Comparison of ENCODE assay signal across 11 cellular contexts in the genomic region with DNA sequence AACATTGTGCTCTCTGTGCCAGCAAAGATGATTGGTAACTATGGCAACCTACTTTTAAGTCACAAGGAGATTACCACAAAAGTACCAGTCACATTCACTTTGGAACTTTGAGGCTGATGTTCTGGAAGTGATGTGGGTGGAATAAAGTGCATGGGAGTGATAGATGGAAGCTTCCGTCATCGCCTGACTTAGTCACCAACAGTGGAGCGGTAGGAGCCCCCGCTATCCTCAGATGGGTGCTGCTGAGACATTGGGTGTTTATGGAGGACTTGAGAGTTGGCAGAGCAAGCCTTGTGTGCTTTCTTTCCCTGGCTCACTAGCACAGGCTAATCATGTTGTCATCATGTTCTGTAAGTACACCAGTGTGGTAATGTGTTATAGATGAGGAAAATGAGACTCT. TPM values are rescaled to one million over a fixed set of nuclear protein-coding genes. Genes with fewer than 3 reads are reported as not detected.
DNase-seq lines count a peak whose midpoint lies in the region; ATAC-seq lines count a peak whose summit lies in the region.
"Had no signal": no experiment of that assay in that cellular context is flagged by ENCODE, and none has a peak within 500 bp of the region (broad histone marks: within the 10 kb centered on the region; RNA-seq: fewer than 3 reads in every experiment).

No MANE protein-coding gene starts in this region.

- H3K4me3 Mint-ChIP-seq in activated T-helper 2 cell treated with anti-CD3 and anti-CD28 coated beads, Interferon-gamma antibody, Interleukin-2, Interleukin-4, amounts not matched to agents 10 μg/mL and 5 μg/mL and 100 μg/mL, durations not matched to agents 14 hours and 24 hours and 36 hours (ENCODE audit: low read depth), result no peak overlapping the region

- H3K14ac ChIP-seq in mesenchymal stem cell (ENCODE audit: low read length in 2 of 2), result no peak overlapping the region

- H3K23ac ChIP-seq in mesenchymal stem cell (ENCODE audit: low read length in 2 of 2), result no peak overlapping the region

- no peak overlapping the region for H3K4me2 ChIP-seq in mesenchymal stem cell (ENCODE audit: low read length, poor library complexity, severe bottlenecking)

- peak; percentile 33 for DNase-seq in activated T-cell treated with anti-CD3 and anti-CD28 coated beads for 48 hours (ENCODE audit: low read depth)
- DNase-seq in activated T-cell treated with anti-CD3 and anti-CD28 coated beads for 4 hours, result no peak
- DNase-seq in activated T-helper 2 cell treated with anti-CD3 and anti-CD28 coated beads, Interferon-gamma antibody, Interleukin-2, Interleukin-4, amounts not matched to agents 10 μg/mL and 5 μg/mL and 100 μg/mL, durations not matched to agents 14 hours and 24 hours and 36 hours (ENCODE audit: low spot score), result no peak
- no peak for DNase-seq in mesenchymal stem cell
- DNase-seq in stimulated activated CD8-positive, alpha-beta memory T cell treated with anti-CD3 and anti-CD28 coated beads, Interleukin-12 subunit alpha, Interleukin-12 subunit beta, amount 100 ng/mL, for 24 hours (ENCODE audit: extremely low read depth), result peak; percentile 10
- no peak for DNase-seq in NK-92 (lab: John Stamatoyannopoulos, UW; ENCODE audit: unreplicated experiment)
- DNase-seq: heart right ventricle, left cardiac atrium, SHP77 treated with DMSO at 0.1 percent for 48 hours had no signal

- H3K27me3 Mint-ChIP-seq in activated T-helper 2 cell treated with anti-CD3 and anti-CD28 coated beads, Interferon-gamma antibody, Interleukin-2, Interleukin-4, amounts not matched to agents 10 μg/mL and 5 μg/mL and 100 μg/mL, durations not matched to agents 14 hours and 24 hours and 36 hours (ENCODE audit: low read depth), result no peaks in the 10 kb centered on the region

- peaks cover 20% of the 10 kb centered on the region for H3K4me1 ChIP-seq in mesenchymal stem cell (ENCODE audit: control insufficient read depth, insufficient read depth, low read depth, low read length)

- peaks cover 31% of the 10 kb centered on the region for H3K4me1 Mint-ChIP-seq in activated T-helper 2 cell treated with anti-CD3 and anti-CD28 coated beads, Interferon-gamma antibody, Interleukin-2, Interleukin-4, amounts not matched to agents 10 μg/mL and 5 μg/mL and 100 μg/mL, durations not matched to agents 14 hours and 24 hours and 36 hours (ENCODE audit: low read depth)

- H2AFZ ChIP-seq in mesenchymal stem cell (ENCODE audit: low read depth, low read length), result no peak overlapping the region

- H3K27ac ChIP-seq in mesenchymal stem cell (ENCODE audit: low read length, poor library complexity, severe bottlenecking), result no peak overlapping the region
- H3K27ac ChIP-seq: heart right ventricle had no signal

- H3K27ac Mint-ChIP-seq in activated T-helper 2 cell treated with anti-CD3 and anti-CD28 coated beads, Interferon-gamma antibody, Interleukin-2, Interleukin-4, amounts not matched to agents 10 μg/mL and 5 μg/mL and 100 μg/mL, durations not matched to agents 14 hours and 24 hours and 36 hours, result peak overlapping the region; percentile 75

- no peak overlapping the region for H3K4me3 ChIP-seq in mesenchymal stem cell (ENCODE audit: insufficient read depth in 1 of 2, low read depth in 1 of 2, low read length in 2 of 2)
- H3K4me3 ChIP-seq: heart right ventricle had no signal

- no peaks in the 10 kb centered on the region for H3K9me3 Mint-ChIP-seq in activated T-helper 2 cell treated with anti-CD3 and anti-CD28 coated beads, Interferon-gamma antibody, Interleukin-2, Interleukin-4, amounts not matched to agents 10 μg/mL and 5 μg/mL and 100 μg/mL, durations not matched to agents 14 hours and 24 hours and 36 hours

- no peak overlapping the region for H4K8ac ChIP-seq in mesenchymal stem cell (ENCODE audit: low read length)

- no peak overlapping the region for H2BK15ac ChIP-seq in mesenchymal stem cell (ENCODE audit: low read depth, poor library complexity, severe bottlenecking)

- no peak overlapping the region for H2BK12ac ChIP-seq in mesenchymal stem cell (ENCODE audit: low read length in 2 of 2)

- no peak overlapping the region for H3K4ac ChIP-seq in mesenchymal stem cell (ENCODE audit: low read depth in 1 of 2, low read length in 2 of 2)

- intact Hi-C loops in activated T-helper 2 cell treated with anti-CD3 and anti-CD28 coated beads, Interferon-gamma antibody, Interleukin-2, Interleukin-4, amounts not matched to agents 10 μg/mL and 5 μg/mL and 100 μg/mL, durations not matched to agents 14 hours and 24 hours and 36 hours (cut with micrococcal nuclease), result loop anchor here (10.0 kb wide), 2 partner anchors 480 to 590 kb away; a partner anchor contains a TSS

- no peaks in the 10 kb centered on the region for H3K27me3 ChIP-seq in mesenchymal stem cell (ENCODE audit: control insufficient read depth in 1 of 2, insufficient read depth in 1 of 2, low read length in 2 of 2)
- H3K27me3 ChIP-seq: heart right ventricle had no signal

- no peak overlapping the region for H3K18ac ChIP-seq in mesenchymal stem cell (ENCODE audit: low read depth in 1 of 2, low read length in 2 of 2)

- WGBS in mesenchymal stem cell, result 94% methylated on average over 4 of the region's 4 CpGs

- no peak overlapping the region for H4K91ac ChIP-seq in mesenchymal stem cell (ENCODE audit: low read length)

- peaks cover 29% of the 10 kb centered on the region for H3K79me1 ChIP-seq in mesenchymal stem cell (replicated peaks; ENCODE audit: low read length, poor library complexity, severe bottlenecking)

- no peak for ATAC-seq in GM21381 (IDR thresholded peaks at IDR 0.05; ENCODE audit: unreplicated experiment)
- no peak for ATAC-seq in HG03135 (IDR thresholded peaks at IDR 0.05; ENCODE audit: unreplicated experiment)
- ATAC-seq: heart right ventricle, left cardiac atrium had no signal

- peak overlapping the region; percentile 35 for H3K9ac ChIP-seq in mesenchymal stem cell (ENCODE audit: low read length)

- no peak overlapping the region for H2AK5ac ChIP-seq in mesenchymal stem cell (ENCODE audit: low read length, severe bottlenecking)

- H3K36me3 ChIP-seq in mesenchymal stem cell (ENCODE audit: control insufficient read depth in 1 of 2, insufficient read depth in 2 of 2, low read depth in 1 of 2, low read length in 2 of 2), result peaks cover 22 to 45% of the 10 kb centered on the region in 2 experiments

- no peak overlapping the region for H2BK120ac ChIP-seq in mesenchymal stem cell (ENCODE audit: low read depth, low read length)

- no peak overlapping the region for H2BK5ac ChIP-seq in mesenchymal stem cell (ENCODE audit: low read depth, low read length, poor library complexity, severe bottlenecking)

- H3K36me3 Mint-ChIP-seq in activated T-helper 2 cell treated with anti-CD3 and anti-CD28 coated beads, Interferon-gamma antibody, Interleukin-2, Interleukin-4, amounts not matched to agents 10 μg/mL and 5 μg/mL and 100 μg/mL, durations not matched to agents 14 hours and 24 hours and 36 hours (ENCODE audit: low read depth), result peaks cover 54% of the 10 kb centered on the region

- no peaks in the 10 kb centered on the region for H3K9me3 ChIP-seq in mesenchymal stem cell (ENCODE audit: control insufficient read depth, low read length)
- H3K9me3 ChIP-seq: heart right ventricle had no signal

RNA-seq across cellular contexts. Expression of a gene that starts 4.6 kb away (rescaled TPM):
- total RNA-seq in activated T-helper 2 cell treated with anti-CD3 and anti-CD28 coated beads, Interferon-gamma antibody, Interleukin-2, Interleukin-4, amounts not matched to agents 10 μg/mL and 5 μg/mL and 100 μg/mL, durations not matched to agents 14 hours and 24 hours and 36 hours, result 101 and 106 TPM in 2 replicates
- polyA plus RNA-seq in mesenchymal stem cell (2013, experiment 1 of 2), result 88.4 TPM
- 85.6 TPM for polyA plus RNA-seq in mesenchymal stem cell (2013, experiment 2 of 2)

RNA-seq across cellular contexts. Expression of a gene that starts 5.6 kb away (rescaled TPM):
- total RNA-seq in activated T-helper 2 cell treated with anti-CD3 and anti-CD28 coated beads, Interferon-gamma antibody, Interleukin-2, Interleukin-4, amounts not matched to agents 10 μg/mL and 5 μg/mL and 100 μg/mL, durations not matched to agents 14 hours and 24 hours and 36 hours, result 72.5 and 75.8 TPM in 2 replicates
- polyA plus RNA-seq in mesenchymal stem cell (2013, experiment 1 of 2), result 1.9 TPM
- polyA plus RNA-seq in mesenchymal stem cell (2013, experiment 2 of 2), result 1.7 TPM

RNA-seq across cellular contexts. Expression of a gene that starts 33.6 kb away (rescaled TPM):
- 3.5 and 4.3 TPM in 2 replicates for total RNA-seq in activated T-helper 2 cell treated with anti-CD3 and anti-CD28 coated beads, Interferon-gamma antibody, Interleukin-2, Interleukin-4, amounts not matched to agents 10 μg/mL and 5 μg/mL and 100 μg/mL, durations not matched to agents 14 hours and 24 hours and 36 hours
- polyA plus RNA-seq in mesenchymal stem cell (2013, experiment 1 of 2), result 1.5 TPM
- polyA plus RNA-seq in mesenchymal stem cell (2013, experiment 2 of 2), result 1.4 TPM

RNA-seq across cellular contexts. Expression of a gene that starts 52.8 kb away (rescaled TPM):
- 34.4 and 35.4 TPM in 2 replicates for total RNA-seq in activated T-helper 2 cell treated with anti-CD3 and anti-CD28 coated beads, Interferon-gamma antibody, Interleukin-2, Interleukin-4, amounts not matched to agents 10 μg/mL and 5 μg/mL and 100 μg/mL, durations not matched to agents 14 hours and 24 hours and 36 hours
- 16.7 TPM for polyA plus RNA-seq in mesenchymal stem cell (2013, experiment 1 of 2)
- 15.7 TPM for polyA plus RNA-seq in mesenchymal stem cell (2013, experiment 2 of 2)

Comparison
In these comparisons a context has a peak if more than half of its experiments do, and no peak if none do; other contexts are left out.
1. DNase-seq: peak in activated T-cell treated with anti-CD3 and anti-CD28 coated beads for 48 hours (single experiment) and stimulated activated CD8-positive, alpha-beta memory T cell treated with anti-CD3 and anti-CD28 coated beads, Interleukin-12 subunit alpha, Interleukin-12 subunit beta, amount 100 ng/mL, for 24 hours (single experiment); none in activated T-cell treated with anti-CD3 and anti-CD28 coated beads for 4 hours (single experiment), activated T-helper 2 cell treated with anti-CD3 and anti-CD28 coated beads, Interferon-gamma antibody, Interleukin-2, Interleukin-4, amounts not matched to agents 10 μg/mL and 5 μg/mL and 100 μg/mL, durations not matched to agents 14 hours and 24 hours and 36 hours (single experiment), mesenchymal stem cell (single experiment) and NK-92 (single experiment).